8 cellular contexts compared by ENCODE assay signal in the genomic region with DNA sequence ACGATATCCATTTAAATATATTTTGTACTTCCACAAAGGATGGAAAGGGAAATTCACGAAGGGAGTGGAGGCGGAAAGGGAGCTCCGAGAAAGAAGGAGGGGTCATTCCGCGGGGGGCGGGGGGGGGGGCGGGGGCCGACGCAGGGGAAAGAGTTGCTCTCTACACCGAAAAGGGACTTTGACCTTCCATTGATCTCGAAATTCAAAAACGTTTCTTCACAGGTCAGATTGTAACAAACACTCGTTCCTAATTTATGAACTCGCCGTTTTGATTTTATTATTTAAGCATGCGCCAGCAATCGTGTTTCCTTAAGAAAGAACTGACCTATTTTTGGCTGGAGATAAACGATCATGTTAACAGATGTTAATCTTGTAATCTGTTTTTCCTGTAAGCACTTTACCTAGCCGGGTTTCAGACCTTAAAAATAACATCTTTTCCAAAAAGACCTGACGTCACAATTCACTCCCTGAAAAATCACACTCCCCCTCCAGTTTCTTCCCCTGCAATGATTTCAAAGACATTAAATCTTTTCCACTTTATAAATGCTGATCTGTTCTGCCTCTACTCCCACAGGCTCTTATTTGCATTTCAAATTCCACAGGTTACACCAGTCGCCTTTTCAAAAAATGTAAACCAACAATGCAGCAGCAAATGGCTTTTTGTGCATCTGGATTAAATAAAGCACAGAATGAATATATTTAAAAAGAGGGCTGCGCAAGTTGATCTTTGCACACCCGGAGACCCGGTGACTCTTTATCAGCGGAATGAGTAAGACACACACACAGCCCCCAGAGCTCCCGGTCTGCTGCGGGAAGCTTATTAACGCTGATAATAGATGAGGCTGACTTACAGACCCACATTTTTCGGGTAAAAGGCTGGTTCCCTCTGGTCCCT. TPM values are rescaled to one million over a fixed set of nuclear protein-coding genes. Genes with fewer than 3 reads are reported as not detected.
DNase-seq lines count a peak whose midpoint lies in the region; ATAC-seq, FAIRE-seq and TF ChIP-seq lines count a peak whose summit lies in the region.

No MANE protein-coding gene starts in this region.

- no peaks in the 10 kb centered on the region for H3K36me3 ChIP-seq in RWPE2 (ENCODE audit: low read depth)
- no peaks in the 10 kb centered on the region for H3K36me3 ChIP-seq in HepG2 (replicated peaks in 1 of 2; ENCODE audit: control insufficient read depth in 1 of 2, insufficient read depth in 2 of 2, low read length in 2 of 2)
- no peaks in the 10 kb centered on the region for H3K36me3 ChIP-seq in subcutaneous abdominal adipose tissue (ENCODE audit: control insufficient read depth in 5 of 5, insufficient read depth in 5 of 5, low read length in 5 of 5)

- no peak overlapping the region for H2AFZ ChIP-seq in HepG2 (ENCODE audit: low read length)

- POLR2A ChIA-PET in HepG2 (lab: Yijun Ruan, JAX): interaction anchor here (0.8 to 2.7 kb wide), 11 partner anchors 9 to 328 kb away, joined by 3 to 22 read pairs (median 6); a partner anchor contains a TSS

- peak overlapping the region; percentile 88 for H3K4me3 Mint-ChIP-seq in chondrocyte (ENCODE audit: unreplicated experiment)

- TF ChIP-seq CTCF in GM20000 (IDR thresholded peaks at IDR 0.05; ENCODE audit: extremely low read depth, missing control alignments): no peak
- no peak for TF ChIP-seq CTCF in RWPE2 (IDR thresholded peaks at IDR 0.05; ENCODE audit: poor library complexity, severe bottlenecking)
- no peak for TF ChIP-seq CTCF in chondrocyte (IDR thresholded peaks at IDR 0.05)
- TF ChIP-seq CTCF in HepG2 (CRISPR knock-in tag; IDR thresholded peaks at IDR 0.05): no peak

- no peaks in the 10 kb centered on the region for H3K9me3 Mint-ChIP-seq in chondrocyte (ENCODE audit: low read depth)

- CTCF ChIA-PET in HepG2 (lab: Yijun Ruan, JAX; ENCODE audit: low intra/inter-chr PET ratio, low total read pairs): no interaction called here

- DNase-seq in DMS 273 treated with DMSO at 0.1 percent for 48 hours (lab: John Stamatoyannopoulos, UW) (peak; percentile 65), GM20000 (ENCODE audit: low spot score) (peak; percentile 84), HT1080 (ENCODE audit: low read depth) (peak; percentile 27), RWPE2 (ENCODE audit: low spot score) (no peak), chondrocyte (ENCODE audit: low spot score) (no peak), HepG2 (ENCODE audit: low spot score) (peak; percentile 82), NK-92 (lab: John Stamatoyannopoulos, UW; ENCODE audit: unreplicated experiment) (no peak)

- no peaks in the 10 kb centered on the region for H3K9me3 ChIP-seq in RWPE2 (ENCODE audit: severe bottlenecking)
- no peaks in the 10 kb centered on the region for H3K9me3 ChIP-seq in HepG2 (ENCODE audit: low read length)
- no peaks in the 10 kb centered on the region for H3K9me3 ChIP-seq in subcutaneous abdominal adipose tissue (ENCODE audit: control insufficient read depth in 5 of 5, low read length in 5 of 5)

- no peaks in the 10 kb centered on the region for H3K36me3 Mint-ChIP-seq in chondrocyte (ENCODE audit: low read depth)

- H3K27ac Mint-ChIP-seq in chondrocyte (ENCODE audit: unreplicated experiment): peak overlapping the region; percentile 96

- TSS peak; percentile 73 for BruUV-seq in HepG2 (replicated peaks; lab: Mats Ljungman, UMichigan)

- peaks cover 18% of the 10 kb centered on the region for H3K4me1 ChIP-seq in RWPE2 (ENCODE audit: insufficient read depth, poor library complexity, severe bottlenecking)
- peaks cover 28% of the 10 kb centered on the region for H3K4me1 ChIP-seq in HepG2 (ENCODE audit: insufficient read depth, low read length)
- H3K4me1 ChIP-seq in subcutaneous abdominal adipose tissue (ENCODE audit: control insufficient read depth in 5 of 5, insufficient read depth in 5 of 5, low read length in 5 of 5): peaks cover 0 to 49% (median 47%) of the 10 kb centered on the region in 5 donors

- 1% methylated on average over 28 of the region's 30 CpGs for WGBS in HepG2 (ENCODE audit: low lambda C conversion rate)

- H3K27ac ChIP-seq in RWPE2 (ENCODE audit: poor library complexity, severe bottlenecking) (peak overlapping the region; percentile 67), HepG2 (ENCODE audit: extremely low read length, insufficient read depth, low read length) (peak overlapping the region; percentile 100), subcutaneous abdominal adipose tissue (ENCODE audit: low read depth, low read length) (peak overlapping the region; percentile 72)

- peak; percentile 67 for FAIRE-seq in HepG2 (lab: Jason Lieb, UNC)

- intact Hi-C loops in HepG2 (cut with micrococcal nuclease; ENCODE audit: unreplicated experiment): loop anchor here (2.0 to 10.0 kb wide), 4 partner anchors 17 to 193 kb away; no protein-coding TSS in a partner anchor

- no peaks in the 10 kb centered on the region for H3K27me3 Mint-ChIP-seq in chondrocyte (ENCODE audit: low read depth)

- H3K27me3 ChIP-seq in RWPE2 (ENCODE audit: insufficient read depth, poor library complexity, severe bottlenecking): no peaks in the 10 kb centered on the region
- H3K27me3 ChIP-seq in HepG2 (ENCODE audit: control insufficient read depth in 1 of 2, insufficient read depth in 2 of 2, low read length in 2 of 2): no peaks in the 10 kb centered on the region; a peak in 1 of 5 replicates
- H3K27me3 ChIP-seq in subcutaneous abdominal adipose tissue (ENCODE audit: control insufficient read depth in 5 of 5, insufficient read depth in 4 of 5, low read length in 5 of 5): peaks cover 0 to 5% (median 0%) of the 10 kb centered on the region in 5 donors

- H3K4me2 ChIP-seq in HepG2 (ENCODE audit: low read depth, low read length): peak overlapping the region; percentile 93

- TF ChIP-seq EP300 in HepG2 (IDR thresholded peaks at IDR 0.05; ENCODE audit: low read depth in 2 of 2, low read length in 2 of 2) (no peak; a peak in 1 of 4 replicates), HepG2 (CRISPR knock-in tag; IDR thresholded peaks at IDR 0.05; ENCODE audit: borderline replicate concordance) (no peak)

- TF ChIP-seq RAD21 in HepG2 (CRISPR knock-in tag; IDR thresholded peaks at IDR 0.05): no peak

- peaks cover 24% of the 10 kb centered on the region for H4K20me1 ChIP-seq in HepG2 (ENCODE audit: insufficient read depth, low read length)

- H3K4me3 ChIP-seq in RWPE2 (ENCODE audit: severe bottlenecking) (peak overlapping the region; percentile 76), HepG2 (replicated peaks in 1 of 3; ENCODE audit: insufficient read depth in 1 of 3, low read depth in 2 of 3, low read length in 3 of 3) (peak overlapping the region; percentile 84 to 96 (median 84)), subcutaneous abdominal adipose tissue (ENCODE audit: low read depth in 1 of 5, low read length in 5 of 5) (peak overlapping the region; percentile 78 to 93 (median 88))

- peaks cover 51% of the 10 kb centered on the region for H3K79me2 ChIP-seq in HepG2 (ENCODE audit: insufficient read depth, low read length)

- peak; percentile 11; the same call in 1 of the 3 replicates for ATAC-seq in RWPE2 (ENCODE audit: low read depth)
- peak; percentile 23 for ATAC-seq in HepG2

- H3K4me1 Mint-ChIP-seq in chondrocyte (ENCODE audit: low read depth): peaks cover 35% of the 10 kb centered on the region

- in situ Hi-C loops in HepG2 (cut with HindIII; ENCODE audit: extremely low pct_ligation_motif_present, low pct_unique_long_range_greater_than_20kb): no loop called here

- TF ChIP-seq POLR2A in HepG2 (IDR thresholded peaks at IDR 0.05; ENCODE audit: insufficient read depth in 1 of 2, low read depth in 2 of 2, low read length in 2 of 2): no peak

- H3K9ac ChIP-seq in HepG2 (ENCODE audit: insufficient read depth, low read depth, low read length) (peak overlapping the region; percentile 95), subcutaneous abdominal adipose tissue (ENCODE audit: low read length in 5 of 5) (peak overlapping the region in 4 of 5 donors; percentile 17 to 77 (median 55))

TF ChIP-seq in HepG2, 621 proteins besides CTCF, POLR2A, EP300 and RAD21 (continues in another document):
- TF ChIP-seq WIZ (CRISPR knock-in tag; IDR thresholded peaks at IDR 0.05): no peak

RNA-seq across cellular contexts. Expression of a gene that starts 1.6 kb away (rescaled TPM):
- 4.0 and 5.3 TPM in 2 replicates for total RNA-seq in HT1080 (2014; rRNA removed; shearing (Covaris generic))
- polyA plus RNA-seq in HT1080 (2015; cell fraction: cytosol; rRNA removed): 4.2 and 5.4 TPM in 2 replicates
- polyA plus RNA-seq in HT1080 (2015; cell fraction: nucleus; rRNA removed): 8.9 and 11.3 TPM in 2 replicates
- 26.1 to 31.8 TPM (median 27.7 TPM) in 3 replicates for total RNA-seq in chondrocyte
- 13.7 and 18.7 TPM in 2 replicates for total RNA-seq in HepG2 (2016; rRNA removed; fragmentation: Illumina TruSeq; extraction: Trizol)
- total RNA-seq in HepG2 (2016; cell fraction: cytosol; rRNA removed; fragmentation: Illumina TruSeq; extraction: Trizol; ENCODE audit: low read depth): 8.6 and 8.9 TPM in 2 replicates
- total RNA-seq in HepG2 (2016; cell fraction: insoluble cytoplasmic fraction; rRNA removed; fragmentation: Illumina TruSeq; extraction: Trizol): 12.1 and 14.0 TPM in 2 replicates
- 13.3 and 14.6 TPM in 2 replicates for total RNA-seq in HepG2 (2016; cell fraction: membrane; rRNA removed; fragmentation: Illumina TruSeq; extraction: Trizol)
- 22.7 and 24.6 TPM in 2 replicates for total RNA-seq in HepG2 (2016; cell fraction: nucleus; rRNA removed; fragmentation: Illumina TruSeq; extraction: Trizol)
- 15.9 and 16.6 TPM in 2 replicates for polyA plus RNA-seq in HepG2 (2011; rRNA removed)
- polyA plus RNA-seq in HepG2 (2011; cell fraction: cytosol; rRNA removed): 7.7 and 8.0 TPM in 2 replicates
- 47.5 and 64.5 TPM in 2 replicates for polyA plus RNA-seq in HepG2 (2011; cell fraction: nucleus; rRNA removed)
- polyA plus RNA-seq in HepG2 (2012): 17.9 and 19.5 TPM in 2 replicates
- polyA plus RNA-seq in HepG2 (2016; cell fraction: cytosol; fragmentation: Illumina TruSeq; extraction: Trizol; ENCODE audit: low read depth): 0.54 and 1.1 TPM in 2 replicates
- 10.2 and 12.1 TPM in 2 replicates for polyA plus RNA-seq in HepG2 (2016; cell fraction: insoluble cytoplasmic fraction; fragmentation: Illumina TruSeq; extraction: Trizol; ENCODE audit: low read depth)
- polyA plus RNA-seq in HepG2 (2016; cell fraction: membrane; fragmentation: Illumina TruSeq; extraction: Trizol; ENCODE audit: low read depth): 2.0 and 2.4 TPM in 2 replicates
- polyA plus RNA-seq in HepG2 (2016; cell fraction: nucleus; fragmentation: Illumina TruSeq; extraction: Trizol; ENCODE audit: insufficient read depth, low read depth): 27.0 and 28.2 TPM in 2 replicates
- 0.23 and 36.8 TPM in 2 replicates for polyA minus RNA-seq in HepG2 (2011; rRNA and poly(A)+ RNA removed; ENCODE audit: low replicate concordance)
- polyA minus RNA-seq in HepG2 (2011; cell fraction: cytosol; rRNA and poly(A)+ RNA removed): 18.4 and 18.5 TPM in 2 replicates
- polyA minus RNA-seq in HepG2 (2011; cell fraction: nucleus; rRNA and poly(A)+ RNA removed): 61.5 and 68.2 TPM in 2 replicates

Comparison
In these comparisons a context has a peak if more than half of its experiments do, and no peak if none do; other contexts are left out.
1. DNase-seq: peak in DMS 273 treated with DMSO at 0.1 percent for 48 hours (single experiment), GM20000 (single experiment), HT1080 (single experiment) and HepG2 (single experiment); none in RWPE2 (single experiment), chondrocyte (single experiment) and NK-92 (single experiment).
2. Peak in every context shown above with its lines, with median percentiles within 50 percentile points of each other: H3K27ac ChIP-seq and H3K4me3 ChIP-seq.